1 cellular context compared by ENCODE assay signal in genomic region chr2:71784734-71785549, GRCh38.
TF ChIP-seq lines count a peak whose summit lies in the region.

No MANE protein-coding gene starts in this region.

TF ChIP-seq in A549, 52 proteins besides CTCF, POLR2A, EP300 and RAD21 (continued from another document):
- TF ChIP-seq PBX3 (IDR thresholded peaks at IDR 0.05): peak; percentile 53; the same call in 1 of the 2 replicates
- TF ChIP-seq FOSL2 (IDR thresholded peaks at IDR 0.05): peak; percentile 85
- peak; percentile 86 for TF ChIP-seq FOSL2 (CRISPR knock-in tag; IDR thresholded peaks at IDR 0.05)
- TF ChIP-seq ESRRA (IDR thresholded peaks at IDR 0.05; ENCODE audit: borderline replicate concordance, low read length): no peak
- no peak for TF ChIP-seq E2F6 (IDR thresholded peaks at IDR 0.05; ENCODE audit: borderline replicate concordance, low read depth)
